8 cellular contexts compared by ENCODE assay signal in genomic region chr10:35495521-35496238, GRCh38.
A peak's percentile ranks its signal among the peaks of the same experiment; 100 is the strongest.
DNase-seq lines count a peak whose midpoint lies in the region; ATAC-seq and TF ChIP-seq lines count a peak whose summit lies in the region.

No MANE protein-coding gene starts in this region.

- CTCF ChIA-PET in MCF 10A (lab: Yijun Ruan, JAX): interaction anchor here (0.6 to 1.1 kb wide), 3 partner anchors 9 to 52 kb away, joined by 3 to 4 read pairs (median 3); no protein-coding TSS in a partner anchor

- no peaks in the 10 kb centered on the region for H3K36me3 Mint-ChIP-seq in MCF 10A (ENCODE audit: insufficient read depth, unreplicated experiment)

- peaks cover 51% of the 10 kb centered on the region for H3K4me1 Mint-ChIP-seq in MCF 10A (ENCODE audit: insufficient read depth, unreplicated experiment)

- peak overlapping the region; percentile 46 for H3K27ac Mint-ChIP-seq in MCF 10A (ENCODE audit: low read depth, unreplicated experiment)

- H3K9me3 Mint-ChIP-seq in MCF 10A (ENCODE audit: unreplicated experiment): no peaks in the 10 kb centered on the region

- peak overlapping the region; percentile 28 for H3K4me3 Mint-ChIP-seq in MCF 10A (ENCODE audit: unreplicated experiment)

- peak; percentile 43 for ATAC-seq in GM19351 (IDR thresholded peaks at IDR 0.05; ENCODE audit: unreplicated experiment)
- peak; percentile 58 for ATAC-seq in HG03097 (IDR thresholded peaks at IDR 0.05; ENCODE audit: low FRiP score, unreplicated experiment)
- ATAC-seq in HG03521 (IDR thresholded peaks at IDR 0.05; ENCODE audit: unreplicated experiment): no peak

- DNase-seq in MCF 10A (ENCODE audit: unreplicated experiment): peak; percentile 61
- peak; percentile 30 for DNase-seq in pons (ENCODE audit: low spot score)
- DNase-seq in cerebellar nuclear complex (lab: John Stamatoyannopoulos, UW): no peak
- DNase-seq in ACHN: no peak
- DNase-seq in DMS114 treated with DMSO at 0.1 percent for 48 hours (lab: John Stamatoyannopoulos, UW; ENCODE audit: unreplicated experiment): no peak

- no peak for TF ChIP-seq CTCF in MCF 10A (IDR thresholded peaks at IDR 0.05; ENCODE audit: unreplicated experiment)

- intact Hi-C loops in MCF 10A (cut with micrococcal nuclease): no loop called here

- POLR2A ChIA-PET in MCF 10A (lab: Yijun Ruan, JAX): interaction anchor here (0.6 to 2.1 kb wide), 9 partner anchors 10 to 317 kb away, joined by 3 to 6 read pairs (median 4); no protein-coding TSS in a partner anchor

- BruUV-seq in MCF 10A (replicated peaks; lab: Mats Ljungman, UMichigan): no TSS peak

- H3K27me3 Mint-ChIP-seq in MCF 10A (ENCODE audit: insufficient read depth, unreplicated experiment): no peaks in the 10 kb centered on the region

- in situ Hi-C loops in ACHN (cut with HindIII; ENCODE audit: low pct_ligation_motif_present, low pct_unique_long_range_greater_than_20kb, low sequenced_read_pairs): no loop called here

Comparison
In these comparisons a context has a peak if more than half of its experiments do, and no peak if none do; other contexts are left out.
1. DNase-seq: peak in MCF 10A (single experiment) and pons (single experiment); none in cerebellar nuclear complex (0 of 2), ACHN (single experiment) and DMS114 treated with DMSO at 0.1 percent for 48 hours (single experiment).